In the genomic region with DNA sequence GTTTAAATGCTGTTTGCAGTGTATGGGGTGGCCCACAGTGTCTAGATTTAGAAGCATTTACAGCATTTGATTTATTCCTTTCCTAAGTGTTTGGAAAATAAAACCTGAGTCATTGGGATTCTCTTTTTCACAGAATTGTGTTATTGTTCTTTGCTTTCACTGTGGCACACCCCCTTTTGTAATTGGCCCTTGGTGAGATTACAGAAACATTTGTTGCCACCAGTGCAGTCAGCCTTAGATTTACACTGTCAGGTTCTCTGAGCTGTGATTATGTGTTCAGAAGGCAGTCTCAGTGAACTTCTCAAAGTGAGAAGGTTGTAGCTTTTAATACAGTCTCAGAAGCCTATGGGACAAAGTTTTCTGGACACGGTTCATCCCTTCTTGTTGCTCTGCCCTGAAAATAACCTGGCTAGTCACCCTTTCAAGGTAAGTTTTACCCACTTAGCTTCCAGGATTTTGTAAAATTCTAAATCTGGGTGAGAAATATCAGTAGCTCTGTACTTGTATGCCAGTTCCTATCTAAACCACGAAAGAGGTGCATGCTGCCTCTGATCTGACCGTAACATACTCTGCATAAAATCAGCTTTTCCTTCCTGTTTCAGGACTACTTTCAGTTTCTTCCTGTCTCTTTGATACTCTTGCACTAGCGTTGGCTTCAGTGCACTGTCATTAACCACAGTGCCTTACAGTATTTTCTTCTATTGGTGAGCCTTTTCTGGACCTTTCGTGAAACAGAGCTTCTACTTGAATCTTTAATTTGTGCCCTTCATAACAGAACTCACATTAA, we compare ENCODE assay signal across 8 cellular contexts. TPM values are rescaled to one million over a fixed set of nuclear protein-coding genes. Genes with fewer than 3 reads are reported as not detected.
DNase-seq lines count a peak whose midpoint lies in the region; ATAC-seq, FAIRE-seq and TF ChIP-seq lines count a peak whose summit lies in the region.

No MANE protein-coding gene starts in this region.

- H3K27ac ChIP-seq in angular gyrus (ENCODE audit: low read depth, low read length) (peak overlapping the region; percentile 51), hepatocyte (peak overlapping the region; percentile 83)

- no peaks in the 10 kb centered on the region for H3K36me3 ChIP-seq in hepatocyte (replicated peaks; ENCODE audit: insufficient read depth, low read depth)
- H3K36me3 ChIP-seq in BE2C = peaks cover 12% of the 10 kb centered on the region; the same call in 1 of the 2 replicates

- H3K9me2 ChIP-seq in hepatocyte (replicated peaks; ENCODE audit: insufficient read depth) = no peaks in the 10 kb centered on the region

- peak overlapping the region; percentile 67 for H2AFZ ChIP-seq in hepatocyte

- H3K4me1 ChIP-seq in hepatocyte (ENCODE audit: insufficient read depth) = no peaks in the 10 kb centered on the region
- peaks cover 3% of the 10 kb centered on the region; the same call in 1 of the 2 replicates for H3K4me1 ChIP-seq in BE2C

- 54% methylated on average over 5 of the region's 5 CpGs for WGBS in hepatocyte (ENCODE audit: low lambda C conversion rate, missing lambda C conversion rate)

- H3K9me3 ChIP-seq in hepatocyte (ENCODE audit: low read depth) (no peaks in the 10 kb centered on the region), BE2C (no peaks in the 10 kb centered on the region; the same call in 1 of the 2 replicates)

- peak; percentile 92 for ATAC-seq in HG02678 (IDR thresholded peaks at IDR 0.05; ENCODE audit: unreplicated experiment)

- no peaks in the 10 kb centered on the region for H4K20me1 ChIP-seq in hepatocyte (ENCODE audit: insufficient read depth, poor library complexity, severe bottlenecking)

- H3K79me2 ChIP-seq in hepatocyte = peaks cover 66% of the 10 kb centered on the region

- no peak for TF ChIP-seq CTCF in hepatocyte (IDR thresholded peaks at IDR 0.05; ENCODE audit: poor library complexity)
- TF ChIP-seq CTCF in BE2C (IDR thresholded peaks at IDR 0.05; ENCODE audit: low read depth, low read length) = no peak

- DNase-seq in GM12891 (ENCODE audit: insufficient read length, low spot score) (peak; percentile 25), NCI-H2227 (lab: John Stamatoyannopoulos, UW; ENCODE audit: unreplicated experiment) (peak; percentile 6), hepatocyte (ENCODE audit: low spot score) (no peak), smooth muscle cell of the brain vasculature (ENCODE audit: low read depth, low spot score) (peak; percentile 13), BE2C (no peak)

- no peak for TF ChIP-seq POLR2A in GM12891 (IDR thresholded peaks at IDR 0.05; ENCODE audit: low read depth, low read length)

- FAIRE-seq in A204.1 (lab: Jason Lieb, UNC) = peak; percentile 68
- FAIRE-seq in GM12891 (lab: Jason Lieb, UNC) = peak; percentile 99

- H3K27me3 ChIP-seq in hepatocyte (no peaks in the 10 kb centered on the region), BE2C (no peaks in the 10 kb centered on the region)

- peak overlapping the region; percentile 24 for H3K4me3 ChIP-seq in hepatocyte
- H3K4me3 ChIP-seq in BE2C (ENCODE audit: low read depth, low read length) = no peak overlapping the region

- H3K4me2 ChIP-seq in hepatocyte = peak overlapping the region; percentile 79

TF ChIP-seq in GM12891, 5 proteins besides CTCF, POLR2A, EP300 and RAD21:
- TF ChIP-seq SPI1 (IDR thresholded peaks at IDR 0.05; ENCODE audit: low read depth, low read length) (peak; percentile 57), POU2F2 (IDR thresholded peaks at IDR 0.05; ENCODE audit: low read depth, low read length) (peak; percentile 73), PAX5 (IDR thresholded peaks at IDR 0.05; ENCODE audit: insufficient read depth, low read length, severe bottlenecking) (no peak)

RNA-seq across cellular contexts. Expression of a gene that starts 12.6 kb away (rescaled TPM):
- 8.8 TPM for polyA plus RNA-seq in GM12891 (2012; ENCODE audit: low read depth, missing spikeins)
- 31.2 and 40.1 TPM in 2 replicates for total RNA-seq in hepatocyte
- 22.2 and 25.6 TPM in 2 replicates for polyA plus RNA-seq in hepatocyte
- polyA plus RNA-seq in BE2C (2012; ENCODE audit: insufficient read depth, insufficient read length, low read depth) = 43.0 TPM

RNA-seq across cellular contexts. Expression of a gene that starts 46.0 kb away (rescaled TPM):
- 31.5 TPM for polyA plus RNA-seq in GM12891 (2012; ENCODE audit: low read depth, missing spikeins)
- total RNA-seq in hepatocyte = 16.2 and 19.8 TPM in 2 replicates
- polyA plus RNA-seq in hepatocyte = 12.0 and 13.9 TPM in 2 replicates
- 78.0 TPM for polyA plus RNA-seq in BE2C (2012; ENCODE audit: insufficient read depth, insufficient read length, low read depth)

Comparison
In these comparisons a context has a peak if more than half of its experiments do, and no peak if none do; other contexts are left out.
1. DNase-seq: peak in GM12891 (single experiment), NCI-H2227 (single experiment) and smooth muscle cell of the brain vasculature (single experiment); none in hepatocyte (single experiment) and BE2C (single experiment).